In the genomic region with DNA sequence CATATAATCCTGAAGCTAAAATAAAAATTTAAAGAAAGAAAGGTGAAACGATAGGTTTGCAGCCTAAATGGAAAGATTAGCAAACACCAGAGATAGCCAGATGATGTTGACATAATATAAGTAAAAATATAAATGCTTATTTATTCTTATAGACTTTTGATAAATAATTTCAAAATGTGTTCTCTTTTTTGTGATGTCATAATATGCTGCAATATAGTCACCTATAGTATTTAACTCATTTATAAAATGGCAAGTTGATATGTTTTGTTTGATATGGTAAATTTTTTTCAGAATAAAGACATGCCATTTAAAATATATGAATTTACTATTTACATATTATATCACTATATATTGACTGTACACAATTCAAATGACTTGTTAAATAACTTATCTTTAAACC, we compare ENCODE assay signal across 20 cellular contexts.
DNase-seq lines count a peak whose midpoint lies in the region; ATAC-seq, FAIRE-seq and TF ChIP-seq lines count a peak whose summit lies in the region.
"Had no signal": no experiment of that assay in that cellular context is flagged by ENCODE, and none has a peak within 500 bp of the region (broad histone marks: within the 10 kb centered on the region; RNA-seq: fewer than 3 reads in every experiment).

No MANE protein-coding gene starts in this region.

- no peak overlapping the region for H3K18ac ChIP-seq in neuronal stem cell (ENCODE audit: low read length)

- H3F3A ChIP-seq in OCI-LY1 (ENCODE audit: insufficient read depth, low read length), result no peaks in the 10 kb centered on the region

- no peaks in the 10 kb centered on the region for H4K20me1 ChIP-seq in OCI-LY1 (ENCODE audit: insufficient read depth, low read length)

- no peaks in the 10 kb centered on the region for H3K27me3 ChIP-seq in OCI-LY1 (ENCODE audit: insufficient read depth, low read length)
- no peaks in the 10 kb centered on the region for H3K27me3 ChIP-seq in neuronal stem cell (ENCODE audit: control insufficient read depth in 3 of 3, insufficient read depth in 3 of 3, low read depth in 1 of 3, low read length in 3 of 3)

- peak; percentile 72 for FAIRE-seq in A204.1 (lab: Jason Lieb, UNC)
- FAIRE-seq in endometrium (lab: Jason Lieb, UNC), result peak; percentile 39
- FAIRE-seq: G401.6, GM12892, H54 had no signal

- no peak overlapping the region for H4K91ac ChIP-seq in neuronal stem cell (ENCODE audit: low read depth, low read length, poor library complexity)

- H3K23ac ChIP-seq in neuronal stem cell (ENCODE audit: low read depth, low read length, poor library complexity), result no peak overlapping the region

- H4K8ac ChIP-seq in neuronal stem cell (ENCODE audit: low read depth, low read length), result no peak overlapping the region

- H2AK5ac ChIP-seq in neuronal stem cell (ENCODE audit: low read depth, low read length), result no peak overlapping the region

- no peaks in the 10 kb centered on the region for H3K79me1 ChIP-seq in neuronal stem cell (ENCODE audit: low read depth, low read length)

- no CpG with 5 or more reads among the region's 1 CpG for WGBS in neuronal stem cell (ENCODE audit: extremely low coverage in 2 of 2, insufficient read length in 2 of 2, insufficient replicate concordance in 1 of 2), 2 donors

- no peak for ATAC-seq in HG02623 (IDR thresholded peaks at IDR 0.05; ENCODE audit: unreplicated experiment)
- ATAC-seq in HG02884 (IDR thresholded peaks at IDR 0.05; ENCODE audit: unreplicated experiment), result no peak

- DNase-seq in neuronal stem cell (ENCODE audit: low spot score) (no peak), dermis blood vessel endothelial cell (no peak)
- DNase-seq: 8988T; C1 segment of cervical spinal cord; Calu3; CD4-positive, alpha-beta memory T cell; COR-L47; DMS53; DMS79 treated with DMSO at 0.1 percent for 48 hours; GOT3; HFFc6 had no signal

- no peak for TF ChIP-seq CTCF in OCI-LY1 (IDR thresholded peaks at IDR 0.05; ENCODE audit: low read length)

- H3K36me3 ChIP-seq in OCI-LY1 (ENCODE audit: insufficient read depth, low read length), result no peaks in the 10 kb centered on the region
- no peaks in the 10 kb centered on the region for H3K36me3 ChIP-seq in neuronal stem cell (replicated peaks in 1 of 2; ENCODE audit: control insufficient read depth in 2 of 2, insufficient read depth in 2 of 2, low read length in 2 of 2)
- H3K36me3 ChIP-seq: HAP-1 had no signal

- no peak overlapping the region for H3K4ac ChIP-seq in neuronal stem cell (ENCODE audit: low read length)

- no peak overlapping the region for H2BK5ac ChIP-seq in neuronal stem cell (ENCODE audit: low read length)

- H3K4me3 ChIP-seq in OCI-LY1 (ENCODE audit: low read depth, low read length, poor library complexity, severe bottlenecking) (no peak overlapping the region), neuronal stem cell (ENCODE audit: low read length in 2 of 2) (no peak overlapping the region)
- H3K4me3 ChIP-seq: HAP-1 had no signal

- H2BK120ac ChIP-seq in neuronal stem cell (ENCODE audit: low read depth, low read length), result no peak overlapping the region

- no peak overlapping the region for H3K14ac ChIP-seq in neuronal stem cell (ENCODE audit: low read length)

- H3K27ac ChIP-seq in OCI-LY1 (ENCODE audit: low read depth, low read length, poor library complexity, severe bottlenecking), result no peak overlapping the region
- H3K27ac ChIP-seq in neuronal stem cell (replicated peaks; ENCODE audit: low read length), result no peak overlapping the region

- H3K4me2 ChIP-seq in OCI-LY1 (ENCODE audit: low read length), result no peak overlapping the region
- no peak overlapping the region for H3K4me2 ChIP-seq in neuronal stem cell (ENCODE audit: insufficient read depth, low read length, poor library complexity, severe bottlenecking)

- no peak overlapping the region for H2BK12ac ChIP-seq in neuronal stem cell (ENCODE audit: low read length)

- H3K4me1 ChIP-seq in OCI-LY1 (ENCODE audit: insufficient read depth, low read length, severe bottlenecking), result no peaks in the 10 kb centered on the region
- no peaks in the 10 kb centered on the region for H3K4me1 ChIP-seq in neuronal stem cell (ENCODE audit: control insufficient read depth in 2 of 2, insufficient read depth in 1 of 2, low read depth in 1 of 2, low read length in 2 of 2)
- H3K4me1 ChIP-seq: HAP-1 had no signal

- H3K9me3 ChIP-seq in OCI-LY1 (ENCODE audit: low read length), result no peaks in the 10 kb centered on the region
- H3K9me3 ChIP-seq in neuronal stem cell (replicated peaks in 1 of 2; ENCODE audit: control insufficient read depth in 2 of 2, insufficient read depth in 1 of 2, low read depth in 1 of 2, low read length in 2 of 2), result no peaks in the 10 kb centered on the region
- H3K9me3 ChIP-seq: HAP-1 had no signal

- H3K9ac ChIP-seq in OCI-LY1 (ENCODE audit: low read length) (no peak overlapping the region), neuronal stem cell (ENCODE audit: low read depth, low read length, poor library complexity) (no peak overlapping the region)

- no peaks in the 10 kb centered on the region for H3K79me2 ChIP-seq in OCI-LY1 (ENCODE audit: insufficient read depth, low read length)

- H2BK15ac ChIP-seq in neuronal stem cell (ENCODE audit: low read length), result no peak overlapping the region

- peak overlapping the region; percentile 27; the same call in 1 of the 2 replicates for H2AFZ ChIP-seq in OCI-LY1 (ENCODE audit: low read length)
- H2AFZ ChIP-seq in neuronal stem cell (ENCODE audit: low read length), result peak overlapping the region; percentile 9

- H3K9me2 ChIP-seq in OCI-LY1 (ENCODE audit: low read depth, low read length), result no peaks in the 10 kb centered on the region
